In the genomic region with DNA sequence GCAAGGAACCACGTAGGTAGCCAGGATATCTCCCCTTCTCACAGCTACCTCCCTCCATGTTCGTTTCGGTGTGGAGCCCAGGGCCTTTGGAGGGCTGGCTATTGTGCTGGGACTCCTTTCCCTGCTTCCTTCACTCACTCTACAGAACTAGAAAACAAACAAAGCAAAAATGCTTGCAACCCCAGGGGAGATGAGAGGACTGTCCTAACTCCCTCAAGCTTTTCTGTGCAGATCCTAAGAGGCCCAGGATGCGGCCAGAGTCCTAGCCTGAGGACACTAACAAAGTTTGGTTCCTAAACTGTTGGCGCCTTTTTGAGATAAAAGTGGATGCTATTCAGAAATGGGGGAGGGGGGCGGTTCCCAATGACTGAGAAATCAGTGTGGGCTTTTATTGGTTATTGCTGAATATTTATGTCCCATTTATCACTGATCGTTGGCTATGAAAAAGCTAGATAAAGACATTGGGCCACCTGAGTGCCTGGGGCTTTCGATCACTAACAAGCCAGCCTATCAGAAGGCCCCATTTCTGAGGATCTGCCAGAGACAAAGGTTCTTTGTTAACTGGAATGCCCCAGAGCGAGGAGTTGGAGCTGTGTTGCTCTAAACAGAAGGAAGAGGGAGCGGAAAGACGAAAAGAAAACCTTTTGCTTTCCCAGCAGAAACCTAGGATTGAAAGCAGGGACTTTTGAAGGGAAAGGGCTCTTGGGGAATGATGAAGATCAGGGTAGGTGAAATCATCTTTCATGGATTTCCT, we compare ENCODE assay signal across 22 cellular contexts.
DNase-seq lines count a peak whose midpoint lies in the region; ATAC-seq, FAIRE-seq and TF ChIP-seq lines count a peak whose summit lies in the region.
"Had no signal": no experiment of that assay in that cellular context is flagged by ENCODE, and none has a peak within 500 bp of the region (broad histone marks: within the 10 kb centered on the region; RNA-seq: fewer than 3 reads in every experiment).

No MANE protein-coding gene starts in this region.

- H3K36me3 ChIP-seq in breast epithelium (no peaks in the 10 kb centered on the region), H1 (ENCODE audit: control insufficient read depth in 2 of 4, insufficient read depth in 4 of 4, low read length in 3 of 4) (no peaks in the 10 kb centered on the region)

- H3K36me3 Mint-ChIP-seq in MCF 10A (ENCODE audit: insufficient read depth, unreplicated experiment) (no peaks in the 10 kb centered on the region), memory B cell (no peaks in the 10 kb centered on the region)
- H3K36me3 Mint-ChIP-seq: CD8-positive, alpha-beta T cell had no signal

- H3K79me1 ChIP-seq in H1 (ENCODE audit: low read depth, low read length) = no peaks in the 10 kb centered on the region

- H3K9ac ChIP-seq in H1 (replicated peaks in 1 of 4; ENCODE audit: extremely low read depth in 1 of 4, low read depth in 3 of 4, low read length in 3 of 4) = no peak overlapping the region

- H3K4me3 ChIP-seq in breast epithelium = no peak overlapping the region
- no peak overlapping the region for H3K4me3 ChIP-seq in H1 (ENCODE audit: extremely low read depth in 1 of 4, insufficient read depth in 2 of 4, low read depth in 3 of 4, low read length in 4 of 4)
- H3K4me3 ChIP-seq: SK-N-MC had no signal

- no peak overlapping the region for H3K23ac ChIP-seq in H1 (ENCODE audit: insufficient read length)

- POLR2A ChIA-PET in MCF 10A (lab: Yijun Ruan, JAX) = no interaction called here
- POLR2A ChIA-PET in H1 (lab: Charles Lee; ENCODE audit: partially characterized antibody) = no interaction called here

- intact Hi-C loops in breast epithelium (cut with DNase I; ENCODE audit: low total_unique reads) (loop anchor here (1.0 kb wide), 1 partner anchor 10 kb away; no protein-coding TSS in a partner anchor), MCF 10A (cut with micrococcal nuclease) (no loop called here)

- H4K5ac ChIP-seq in H1 (ENCODE audit: insufficient read length, low read depth, low read length) = peak overlapping the region; percentile 20

- H3K18ac ChIP-seq in H1 (ENCODE audit: extremely low read depth, low read length) = 0 out of 2 replicates have a peak overlapping the region, but pooled peaks have one; percentile 62

- H2BK5ac ChIP-seq in H1 (ENCODE audit: low read depth, low read length) = no peak overlapping the region

- H2BK120ac ChIP-seq in H1 (replicated peaks; ENCODE audit: low read depth, low read length) = no peak overlapping the region

- no peak for TF ChIP-seq EP300 in H1 (IDR thresholded peaks at IDR 0.05; ENCODE audit: borderline replicate concordance in 1 of 2, low read depth in 2 of 2, low read length in 2 of 2)

- H3K4ac ChIP-seq in H1 (replicated peaks; ENCODE audit: insufficient read length, low read depth, low read length) = no peak overlapping the region

- H3K14ac ChIP-seq in H1 (ENCODE audit: insufficient read length) = no peak overlapping the region

- no peaks in the 10 kb centered on the region for H4K20me1 ChIP-seq in H1 (replicated peaks in 1 of 2; ENCODE audit: control insufficient read depth in 1 of 2, insufficient read depth in 2 of 2, low read length in 2 of 2)

- TF ChIP-seq POLR2A in breast epithelium (IDR thresholded peaks at IDR 0.05) = no peak
- TF ChIP-seq POLR2A in H1 (IDR thresholded peaks at IDR 0.05; ENCODE audit: control extremely low read depth in 1 of 2, low read depth in 2 of 2, low read length in 2 of 2) = no peak; a peak in 1 of 3 replicates

- H4K8ac ChIP-seq in H1 (ENCODE audit: extremely low read depth, insufficient read depth, low read length) = peak overlapping the region; percentile 39; the same call in 1 of the 2 replicates

- DNase-seq in breast epithelium (ENCODE audit: low spot score in 2 of 2) (peak in 1 of 2 donors; percentile 70), MCF 10A (ENCODE audit: unreplicated experiment) (no peak), H1 (ENCODE audit: low read depth in 1 of 2, low spot score in 2 of 2) (no peak), memory B cell (ENCODE audit: low spot score in 2 of 2) (no peak), GM20000 (ENCODE audit: low spot score) (no peak)
- no peak for DNase-seq in stimulated activated CD4-positive, alpha-beta T cell treated with anti-CD3 and anti-CD28 coated beads, Interleukin-4, amount 100 ng/mL, for 24 hours
- no peak for DNase-seq in stimulated activated naive CD4-positive, alpha-beta T cell treated with Interleukin-2 at 50 U/mL for 16 hours (lab: John Stamatoyannopoulos, UW)
- DNase-seq: activated CD8-positive, alpha-beta memory T cell treated with anti-CD3 and anti-CD28 coated beads for 24 hours; activated gamma-delta T cell; CD8-positive, alpha-beta T cell; HFFc6; Karpas-422; NCI-H1436; NCI-H345; stimulated activated CD4-positive, alpha-beta T cell treated with anti-CD3 and anti-CD28 coated beads, Interleukin-12 subunit alpha, Interleukin-12 subunit beta, amount 100 ng/mL, for 4 hours had no signal

- CTCF ChIA-PET in MCF 10A (lab: Yijun Ruan, JAX) = interaction anchor here (0.6 to 1.2 kb wide), 4 partner anchors 10 to 357 kb away, joined by 3 read pairs; no protein-coding TSS in a partner anchor
- CTCF ChIA-PET in H1 (lab: Charles Lee; ENCODE audit: partially characterized antibody) = interaction anchor here (0.6 to 1.7 kb wide), 2 partner anchors 247 to 301 kb away, joined by 3 read pairs; no protein-coding TSS in a partner anchor

- BruUV-seq in MCF 10A (replicated peaks; lab: Mats Ljungman, UMichigan) = no TSS peak

- H3K9me3 ChIP-seq in breast epithelium = no peaks in the 10 kb centered on the region
- H3K9me3 ChIP-seq in H1 (ENCODE audit: insufficient read depth in 2 of 2, low read depth in 1 of 2, low read length in 1 of 2) = no peaks in the 10 kb centered on the region

- no peak overlapping the region for H3K56ac ChIP-seq in H1 (replicated peaks; ENCODE audit: insufficient read length, low read depth, low read length)

- H2AFZ ChIP-seq in H1 (ENCODE audit: low read length) = peak overlapping the region; percentile 99

- H2BK15ac ChIP-seq in H1 (ENCODE audit: low read length) = no peak overlapping the region

- TF ChIP-seq RAD21 in H1 (IDR thresholded peaks at IDR 0.05 in 1 of 2, conservative IDR thresholded peaks at IDR 0.05 in 1 of 2; ENCODE audit: low read depth in 2 of 2, low read length in 2 of 2) = no peak

- peak overlapping the region; percentile 6; the same call in 1 of the 2 replicates for H2BK20ac ChIP-seq in H1 (ENCODE audit: low read length)

- H3K4me1 ChIP-seq in breast epithelium = no peaks in the 10 kb centered on the region
- H3K4me1 ChIP-seq in H1 (replicated peaks in 1 of 4; ENCODE audit: control insufficient read depth in 3 of 4, insufficient read depth in 4 of 4, low read length in 3 of 4) = no peaks in the 10 kb centered on the region; a peak in 1 of 7 replicates

- H3K27me3 ChIP-seq in breast epithelium (no peaks in the 10 kb centered on the region), H1 (replicated peaks in 1 of 4; ENCODE audit: control insufficient read depth in 3 of 4, extremely low read depth in 1 of 4, insufficient read depth in 3 of 4, low read length in 3 of 4) (no peaks in the 10 kb centered on the region)

- FAIRE-seq in H1 (lab: Jason Lieb, UNC) = no peak
- FAIRE-seq: astrocyte, G401.6, TTC549 had no signal

- H2BK12ac ChIP-seq in H1 (ENCODE audit: low read depth, low read length) = no peak overlapping the region

- peak overlapping the region; percentile 50 to 51; a peak in 2 of 4 replicates for H3K4me2 ChIP-seq in H1 (ENCODE audit: insufficient read depth in 1 of 2, low read depth in 2 of 2, low read length in 2 of 2)

- 82% methylated on average over 11 of the region's 11 CpGs; no CpG with 5 or more reads in 1 of the 2 experiments for WGBS in H1 (ENCODE audit: extremely low coverage in 1 of 2, insufficient coverage in 1 of 2, insufficient read length in 1 of 2, insufficient replicate concordance in 2 of 2, low coverage in 1 of 2, low lambda C conversion rate in 2 of 2, missing lambda C conversion rate in 1 of 2), 2 experiments

- ATAC-seq in memory B cell (ENCODE audit: low read depth) = no peak
- ATAC-seq: CD8-positive, alpha-beta T cell had no signal

- H3K4me3 Mint-ChIP-seq in MCF 10A (ENCODE audit: unreplicated experiment) = no peak overlapping the region
- peak overlapping the region; percentile 53 for H3K4me3 Mint-ChIP-seq in memory B cell
- H3K4me3 Mint-ChIP-seq: CD8-positive, alpha-beta T cell; dendritic cell treated with granulocyte-macrophage colony-stimulating factor and Interleukin-4, amounts not matched to agents 40 ng/mL and 50 ng/mL, for 4 days; HFFc6 had no signal

- TF ChIP-seq CTCF in breast epithelium (IDR thresholded peaks at IDR 0.05) = no peak
- TF ChIP-seq CTCF in MCF 10A (IDR thresholded peaks at IDR 0.05; ENCODE audit: unreplicated experiment) = no peak
- no peak for TF ChIP-seq CTCF in H1 (IDR thresholded peaks at IDR 0.05; ENCODE audit: control extremely low read depth in 1 of 3, insufficient read depth in 1 of 3, low read depth in 1 of 3, low read length in 3 of 3)
- TF ChIP-seq CTCF in GM20000 (IDR thresholded peaks at IDR 0.05; ENCODE audit: extremely low read depth, missing control alignments) = no peak

- H3K27ac Mint-ChIP-seq in MCF 10A (ENCODE audit: low read depth, unreplicated experiment) (no peak overlapping the region), memory B cell (no peak overlapping the region)
- H3K27ac Mint-ChIP-seq: CD8-positive, alpha-beta T cell; dendritic cell treated with granulocyte-macrophage colony-stimulating factor and Interleukin-4, amounts not matched to agents 40 ng/mL and 50 ng/mL, for 4 days; HFFc6 had no signal

- no peaks in the 10 kb centered on the region for H3K23me2 ChIP-seq in H1 (ENCODE audit: low read depth, low read length)

- peaks cover 6% of the 10 kb centered on the region for H3K4me1 Mint-ChIP-seq in MCF 10A (ENCODE audit: insufficient read depth, unreplicated experiment)
- H3K4me1 Mint-ChIP-seq in memory B cell = peaks cover 24% of the 10 kb centered on the region

- H3K9me3 Mint-ChIP-seq in MCF 10A (ENCODE audit: unreplicated experiment) (no peaks in the 10 kb centered on the region), memory B cell (peaks cover 1% of the 10 kb centered on the region)
- H3K9me3 Mint-ChIP-seq: CD8-positive, alpha-beta T cell; dendritic cell treated with granulocyte-macrophage colony-stimulating factor and Interleukin-4, amounts not matched to agents 40 ng/mL and 50 ng/mL, for 4 days; HFFc6 had no signal

- no peaks in the 10 kb centered on the region for H3K79me2 ChIP-seq in H1 (ENCODE audit: control insufficient read depth in 1 of 2, insufficient read depth in 2 of 2, low read length in 2 of 2)

- no peak overlapping the region for H4K91ac ChIP-seq in H1 (replicated peaks; ENCODE audit: insufficient read length, low read length)

- H2AK5ac ChIP-seq in H1 (ENCODE audit: low read depth, low read length) = no peak overlapping the region

- peak overlapping the region; percentile 72 to 83 for H3K27ac ChIP-seq in breast epithelium
- H3K27ac ChIP-seq in H1 (ENCODE audit: low read depth, low read length) = no peak overlapping the region
- H3K27ac ChIP-seq in temporal lobe (ENCODE audit: low read depth, low read length) = peak overlapping the region; percentile 28
- H3K27ac ChIP-seq: 22Rv1, SK-N-MC had no signal

- no peaks in the 10 kb centered on the region for H3K27me3 Mint-ChIP-seq in MCF 10A (ENCODE audit: insufficient read depth, unreplicated experiment)
- no peaks in the 10 kb centered on the region for H3K27me3 Mint-ChIP-seq in memory B cell

TF ChIP-seq in H1, 55 proteins besides CTCF, POLR2A, EP300 and RAD21 (continues in another document):
- no peak for TF ChIP-seq POU5F1 (IDR thresholded peaks at IDR 0.05; ENCODE audit: low read depth, low read length)
